In genomic region chr13:36212789-36213188, GRCh38 we compare ENCODE assay signal across 20 cellular contexts. TPM values are rescaled to one million over a fixed set of nuclear protein-coding genes. Genes with fewer than 3 reads are reported as not detected.
"Had no signal": no experiment of that assay in that cellular context is flagged by ENCODE, and none has a peak within 500 bp of the region (broad histone marks: within the 10 kb centered on the region; RNA-seq: fewer than 3 reads in every experiment).

No MANE protein-coding gene starts in this region.

- H3K27ac ChIP-seq: epithelial cell of prostate, gastrocnemius medialis, heart left ventricle, right atrium auricular region, tibial artery had no signal

- DNase-seq: activated CD4-positive, alpha-beta T cell treated with anti-CD3 and anti-CD28 coated beads for 1 hour; activated CD4-positive, alpha-beta T cell treated with anti-CD3 and anti-CD28 coated beads, Interleukin-2, amount 50 U/mL, for 4 hours; activated naive CD4-positive, alpha-beta T cell treated with Interleukin-2 at 50 U/mL for 16 hours; activated naive CD8-positive, alpha-beta T cell treated with anti-CD3 and anti-CD28 coated beads, Interleukin-2, amount 50 U/mL, for 24 hours; activated T-cell treated with anti-CD3 and anti-CD28 coated beads for 4 hours; aorta; dermis blood vessel endothelial cell; effector memory CD8-positive, alpha-beta T cell; gastrocnemius medialis; heart left ventricle; left colon; naive thymus-derived CD8-positive, alpha-beta T cell; nucleus accumbens; small intestine; stimulated activated CD4-positive, alpha-beta T cell treated with anti-CD3 and anti-CD28 coated beads, Interleukin-4, amount 100 ng/mL, for 24 hours; stimulated activated naive CD4-positive, alpha-beta T cell; tibial artery had no signal

- H3K27me3 ChIP-seq: gastrocnemius medialis, heart left ventricle, right atrium auricular region had no signal

- H3K4me1 ChIP-seq: gastrocnemius medialis, heart left ventricle, right atrium auricular region, tibial artery had no signal

- H3K9me3 ChIP-seq: gastrocnemius medialis, right atrium auricular region, tibial artery had no signal

- ATAC-seq: activated naive CD8-positive, alpha-beta T cell treated with anti-CD3 and anti-CD28 coated beads, Interleukin-2, amount 50 U/mL, for 24 hours; effector memory CD8-positive, alpha-beta T cell; gastrocnemius medialis; heart left ventricle; left colon; naive thymus-derived CD8-positive, alpha-beta T cell had no signal

- H3K36me3 ChIP-seq: gastrocnemius medialis, heart left ventricle, right atrium auricular region, tibial artery had no signal

- H3K4me3 ChIP-seq: gastrocnemius medialis, heart left ventricle, right atrium auricular region, tibial artery had no signal

RNA-seq across cellular contexts. Expression of gene SOHLH2, which starts 1.6 kb away (rescaled TPM):
- total RNA-seq: aorta; left colon; mononuclear cell; naive thymus-derived CD8-positive, alpha-beta T cell had no signal
